10 cellular contexts compared by ENCODE assay signal in genomic region chr2:33214436-33214835, GRCh38.
A peak's percentile ranks its signal among the peaks of the same experiment; 100 is the strongest.
DNase-seq lines count a peak whose midpoint lies in the region; ATAC-seq and TF ChIP-seq lines count a peak whose summit lies in the region.
"Had no signal": no experiment of that assay in that cellular context is flagged by ENCODE, and none has a peak within 500 bp of the region (broad histone marks: within the 10 kb centered on the region; RNA-seq: fewer than 3 reads in every experiment).

No MANE protein-coding gene starts in this region.

- H3K4me1 Mint-ChIP-seq in neural progenitor cell, result peaks cover 10% of the 10 kb centered on the region

- H4K20me1 ChIP-seq in neural progenitor cell (ENCODE audit: low read depth), result no peaks in the 10 kb centered on the region

- no peaks in the 10 kb centered on the region for H3F3A ChIP-seq in neural progenitor cell (ENCODE audit: low read depth)

- no peak overlapping the region for H3K27ac Mint-ChIP-seq in neural progenitor cell
- H3K27ac Mint-ChIP-seq: T-helper 1 cell treated with Interleukin-12 subunit alpha and Interleukin-12 subunit beta and Interleukin-4 antibody, amounts not matched to agents 30 μg/mL and 1 μg/mL, for 36 hours had no signal

- TF ChIP-seq CTCF in AG09309 (IDR thresholded peaks at IDR 0.05; ENCODE audit: control insufficient read depth, insufficient read depth, low read depth, low read length, missing control alignments) (no peak), neural progenitor cell (IDR thresholded peaks at IDR 0.05) (no peak)

- no peaks in the 10 kb centered on the region for H3K9me3 Mint-ChIP-seq in neural progenitor cell
- H3K9me3 Mint-ChIP-seq: T-helper 1 cell treated with Interleukin-12 subunit alpha and Interleukin-12 subunit beta and Interleukin-4 antibody, amounts not matched to agents 30 μg/mL and 1 μg/mL, for 36 hours had no signal

- no peaks in the 10 kb centered on the region for H3K9me3 ChIP-seq in neural progenitor cell (ENCODE audit: low read depth)
- H3K9me3 ChIP-seq: right lobe of liver had no signal

- ATAC-seq in HG02623 (IDR thresholded peaks at IDR 0.05; ENCODE audit: unreplicated experiment), result peak; percentile 85

- H3K9ac ChIP-seq in neural progenitor cell, result no peak overlapping the region

- no peak overlapping the region for H2AFZ ChIP-seq in neural progenitor cell (replicated peaks)

- no peaks in the 10 kb centered on the region for H3K27me3 Mint-ChIP-seq in neural progenitor cell (ENCODE audit: insufficient read depth, low read depth)

- no peaks in the 10 kb centered on the region for H3K27me3 ChIP-seq in neural progenitor cell
- H3K27me3 ChIP-seq: right lobe of liver had no signal

- H3K79me2 ChIP-seq in neural progenitor cell (ENCODE audit: low read depth), result no peaks in the 10 kb centered on the region

- H3K4me1 ChIP-seq in neural progenitor cell, result no peaks in the 10 kb centered on the region

- H3K36me3 Mint-ChIP-seq in neural progenitor cell, result peaks cover 2% of the 10 kb centered on the region

- DNase-seq in AG09309 (ENCODE audit: low read depth) (peak; percentile 42), brain pericyte (ENCODE audit: low read depth, low spot score) (peak; percentile 83), mucosa of gallbladder (ENCODE audit: low spot score) (peak; percentile 53), neural progenitor cell (ENCODE audit: low spot score) (no peak), COLO668 (lab: John Stamatoyannopoulos, UW; ENCODE audit: unreplicated experiment) (no peak), OCI-M2 (lab: John Stamatoyannopoulos, UW; ENCODE audit: unreplicated experiment) (no peak)
- DNase-seq in activated T-cell treated with anti-CD3 and anti-CD28 coated beads, Interleukin-2, amount 50 U/mL, for 1 hour, result no peak
- DNase-seq: right lobe of liver had no signal

- no peak overlapping the region for H3K4me3 ChIP-seq in AG09309 (ENCODE audit: control insufficient read depth, low read depth, low read length)
- no peak overlapping the region for H3K4me3 ChIP-seq in neural progenitor cell
- H3K4me3 ChIP-seq: right lobe of liver had no signal

- no peak overlapping the region for H3K4me3 Mint-ChIP-seq in neural progenitor cell
- H3K4me3 Mint-ChIP-seq: T-helper 1 cell treated with Interleukin-12 subunit alpha and Interleukin-12 subunit beta and Interleukin-4 antibody, amounts not matched to agents 30 μg/mL and 1 μg/mL, for 36 hours had no signal

- no peak overlapping the region for H3K4me2 ChIP-seq in neural progenitor cell

- no peak overlapping the region for H3K27ac ChIP-seq in neural progenitor cell
- H3K27ac ChIP-seq: right lobe of liver had no signal

- H3K36me3 ChIP-seq in neural progenitor cell, result no peaks in the 10 kb centered on the region
- H3K36me3 ChIP-seq: right lobe of liver had no signal

Comparison
In these comparisons a context has a peak if more than half of its experiments do, and no peak if none do; other contexts are left out.
1. DNase-seq: peak in AG09309 (single experiment), brain pericyte (single experiment) and mucosa of gallbladder (single experiment); none in neural progenitor cell (single experiment), COLO668 (single experiment), activated T-cell treated with anti-CD3 and anti-CD28 coated beads, Interleukin-2, amount 50 U/mL, for 1 hour (single experiment) and OCI-M2 (single experiment).